7 cellular contexts compared by ENCODE assay signal in genomic region chr10:101291254-101292193, GRCh38.
DNase-seq lines count a peak whose midpoint lies in the region; ATAC-seq, FAIRE-seq and TF ChIP-seq lines count a peak whose summit lies in the region.

No MANE protein-coding gene starts in this region.

- intact Hi-C loops in dendritic cell treated with granulocyte-macrophage colony-stimulating factor and Interleukin-4, amounts not matched to agents 40 ng/mL and 50 ng/mL, for 4 days (cut with micrococcal nuclease) = loop anchor here (5.0 to 10.0 kb wide), 2 partner anchors 79 to 127 kb away; no protein-coding TSS in a partner anchor

- in situ Hi-C loops in GM13977 (cut with MboI; ENCODE audit: low pct_unique_long_range_greater_than_20kb, low sequenced_read_pairs, unreplicated experiment) = loop anchor here (25.0 kb wide), 1 partner anchor 146 kb away; no protein-coding TSS in a partner anchor

- CTCF ChIA-PET in activated CD4-positive, alpha-beta T cell treated with anti-CD3 and anti-CD28 coated beads, Interleukin-2, amount 10 ng/mL, durations not matched to agents 7 days and 5 days (lab: Charles Lee) = interaction anchor here (0.9 to 4.3 kb wide), 7 partner anchors 9 to 140 kb away, joined by 3 to 18 read pairs (median 3); no protein-coding TSS in a partner anchor

- peaks cover 4% of the 10 kb centered on the region for H3K4me1 Mint-ChIP-seq in activated CD4-positive, alpha-beta T cell treated with anti-CD3 and anti-CD28 coated beads, Interleukin-2, amount 10 ng/mL, durations not matched to agents 7 days and 5 days
- no peaks in the 10 kb centered on the region for H3K4me1 Mint-ChIP-seq in dendritic cell treated with granulocyte-macrophage colony-stimulating factor and Interleukin-4, amounts not matched to agents 40 ng/mL and 50 ng/mL, for 4 days (ENCODE audit: low read depth)
- peaks cover 14% of the 10 kb centered on the region for H3K4me1 Mint-ChIP-seq in memory B cell

- H3K36me3 Mint-ChIP-seq in activated CD4-positive, alpha-beta T cell treated with anti-CD3 and anti-CD28 coated beads, Interleukin-2, amount 10 ng/mL, durations not matched to agents 7 days and 5 days (ENCODE audit: low read depth) = no peaks in the 10 kb centered on the region
- no peaks in the 10 kb centered on the region for H3K36me3 Mint-ChIP-seq in dendritic cell treated with granulocyte-macrophage colony-stimulating factor and Interleukin-4, amounts not matched to agents 40 ng/mL and 50 ng/mL, for 4 days (ENCODE audit: low read depth)
- no peaks in the 10 kb centered on the region for H3K36me3 Mint-ChIP-seq in memory B cell

- POLR2A ChIA-PET in activated CD4-positive, alpha-beta T cell treated with anti-CD3 and anti-CD28 coated beads, Interleukin-2, amount 10 ng/mL, durations not matched to agents 7 days and 5 days (lab: Charles Lee) = no interaction called here

- DNase-seq in GM13977 (ENCODE audit: low spot score) (peak; percentile 87), NCI-H2171 treated with DMSO at 0.1 percent for 48 hours (lab: John Stamatoyannopoulos, UW) (peak; percentile 62), memory B cell (ENCODE audit: low spot score in 2 of 2) (no peak), H54 (ENCODE audit: insufficient read length, low spot score) (no peak)
- DNase-seq in activated CD4-positive, alpha-beta T cell treated with anti-CD3 and anti-CD28 coated beads, Interleukin-2, amount 10 ng/mL, durations not matched to agents 7 days and 5 days = peak; percentile 30
- peak; percentile 45 to 57 for DNase-seq in stimulated activated CD8-positive, alpha-beta memory T cell treated with anti-CD3 and anti-CD28 coated beads, Interleukin-2, amount 100 ng/mL, for 48 hours (ENCODE audit: low read depth in 2 of 2)

- peaks cover 77% of the 10 kb centered on the region for H3K27me3 Mint-ChIP-seq in activated CD4-positive, alpha-beta T cell treated with anti-CD3 and anti-CD28 coated beads, Interleukin-2, amount 10 ng/mL, durations not matched to agents 7 days and 5 days
- peaks cover 90% of the 10 kb centered on the region for H3K27me3 Mint-ChIP-seq in dendritic cell treated with granulocyte-macrophage colony-stimulating factor and Interleukin-4, amounts not matched to agents 40 ng/mL and 50 ng/mL, for 4 days
- peaks cover 40% of the 10 kb centered on the region for H3K27me3 Mint-ChIP-seq in memory B cell

- H3K9me3 Mint-ChIP-seq in activated CD4-positive, alpha-beta T cell treated with anti-CD3 and anti-CD28 coated beads, Interleukin-2, amount 10 ng/mL, durations not matched to agents 7 days and 5 days = no peaks in the 10 kb centered on the region
- H3K9me3 Mint-ChIP-seq in dendritic cell treated with granulocyte-macrophage colony-stimulating factor and Interleukin-4, amounts not matched to agents 40 ng/mL and 50 ng/mL, for 4 days = no peaks in the 10 kb centered on the region
- H3K9me3 Mint-ChIP-seq in memory B cell = no peaks in the 10 kb centered on the region

- FAIRE-seq in H54 (lab: Jason Lieb, UNC) = no peak

- peak; percentile 62 for ATAC-seq in memory B cell (ENCODE audit: low read depth)

- peak overlapping the region; percentile 31 for H3K4me3 Mint-ChIP-seq in activated CD4-positive, alpha-beta T cell treated with anti-CD3 and anti-CD28 coated beads, Interleukin-2, amount 10 ng/mL, durations not matched to agents 7 days and 5 days
- peak overlapping the region; percentile 62 for H3K4me3 Mint-ChIP-seq in dendritic cell treated with granulocyte-macrophage colony-stimulating factor and Interleukin-4, amounts not matched to agents 40 ng/mL and 50 ng/mL, for 4 days
- peak overlapping the region; percentile 87 for H3K4me3 Mint-ChIP-seq in memory B cell

- peak; percentile 66 for TF ChIP-seq CTCF in GM13977 (IDR thresholded peaks at IDR 0.05; ENCODE audit: extremely low read depth, insufficient read depth, missing control alignments)

- no peak for TF ChIP-seq POLR2A in H54 (IDR thresholded peaks at IDR 0.05; ENCODE audit: low read depth, low read length)

- no peak overlapping the region for H3K27ac Mint-ChIP-seq in activated CD4-positive, alpha-beta T cell treated with anti-CD3 and anti-CD28 coated beads, Interleukin-2, amount 10 ng/mL, durations not matched to agents 7 days and 5 days
- H3K27ac Mint-ChIP-seq in dendritic cell treated with granulocyte-macrophage colony-stimulating factor and Interleukin-4, amounts not matched to agents 40 ng/mL and 50 ng/mL, for 4 days = no peak overlapping the region
- H3K27ac Mint-ChIP-seq in memory B cell = no peak overlapping the region

Comparison
In these comparisons a context has a peak if more than half of its experiments do, and no peak if none do; other contexts are left out.
1. DNase-seq: peak in GM13977 (single experiment), NCI-H2171 treated with DMSO at 0.1 percent for 48 hours (single experiment), activated CD4-positive, alpha-beta T cell treated with anti-CD3 and anti-CD28 coated beads, Interleukin-2, amount 10 ng/mL, durations not matched to agents 7 days and 5 days (single experiment) and stimulated activated CD8-positive, alpha-beta memory T cell treated with anti-CD3 and anti-CD28 coated beads, Interleukin-2, amount 100 ng/mL, for 48 hours (2 of 2); none in memory B cell (0 of 2) and H54 (single experiment).
2. H3K4me3 Mint-ChIP-seq: peak in every context shown above with its lines; median percentile 87 in memory B cell; 62 in dendritic cell treated with granulocyte-macrophage colony-stimulating factor and Interleukin-4, amounts not matched to agents 40 ng/mL and 50 ng/mL, for 4 days; 31 in activated CD4-positive, alpha-beta T cell treated with anti-CD3 and anti-CD28 coated beads, Interleukin-2, amount 10 ng/mL, durations not matched to agents 7 days and 5 days.